ENCODE assay signal across 8 cellular contexts in genomic region chr12:42482820-42483533, GRCh38.
DNase-seq lines count a peak whose midpoint lies in the region; ATAC-seq and TF ChIP-seq lines count a peak whose summit lies in the region.

No MANE protein-coding gene starts in this region.

- peak; percentile 79 for TF ChIP-seq CTCF in AG04450 (IDR thresholded peaks at IDR 0.05; ENCODE audit: low read depth, low read length)

- H3K79me1 ChIP-seq in mesendoderm (ENCODE audit: low read length), result peaks cover 10% of the 10 kb centered on the region

- H3K4me3 ChIP-seq in AG04450 (ENCODE audit: low read depth, low read length) (peak overlapping the region; percentile 86), endocrine pancreas (ENCODE audit: control insufficient read depth, insufficient read depth, low read length) (no peak overlapping the region), mesendoderm (ENCODE audit: low read length) (peak overlapping the region; percentile 70)

- no peak overlapping the region for H3K23ac ChIP-seq in mesendoderm (ENCODE audit: low read length)

- H4K5ac ChIP-seq in mesendoderm (ENCODE audit: low read length), result no peak overlapping the region

- H3K27me3 ChIP-seq in AG04450 (ENCODE audit: control insufficient read depth, insufficient read depth, low read length) (no peaks in the 10 kb centered on the region), endocrine pancreas (ENCODE audit: control insufficient read depth, insufficient read depth, low read length) (no peaks in the 10 kb centered on the region), mesendoderm (ENCODE audit: insufficient read depth, low read length, poor library complexity) (peaks cover 10% of the 10 kb centered on the region)

- TF ChIP-seq POLR2A in GM18505 (IDR thresholded peaks at IDR 0.05; ENCODE audit: borderline replicate concordance, extremely low read depth, insufficient read depth, insufficient read length), result no peak

- H3K36me3 ChIP-seq in endocrine pancreas (ENCODE audit: control insufficient read depth, insufficient read depth, low read length) (no peaks in the 10 kb centered on the region), mesendoderm (ENCODE audit: control insufficient read depth, insufficient read depth, low read length) (no peaks in the 10 kb centered on the region)

- no peaks in the 10 kb centered on the region for H3K9me3 ChIP-seq in AG04450 (ENCODE audit: control insufficient read depth, insufficient read depth, low read length)
- no peaks in the 10 kb centered on the region for H3K9me3 ChIP-seq in endocrine pancreas (ENCODE audit: control insufficient read depth, low read length)

- H3K27me3 Mint-ChIP-seq in activated CD4-positive, alpha-beta memory T cell treated with anti-CD3 and anti-CD28 coated beads, Interleukin-2, amount 10 ng/mL, durations not matched to agents 7 days and 5 days, result peaks cover 77% of the 10 kb centered on the region
- H3K27me3 Mint-ChIP-seq in stimulated activated naive B cell treated with anti-CD40 and anti-IgM and Interleukin-4, amounts not matched to agents 10 μg/mL and 1 μg/mL and 100 μg/mL, for 72 hours, result no peaks in the 10 kb centered on the region

- DNase-seq in AG04450 (ENCODE audit: low read depth, low spot score), result no peak
- peak; percentile 17 for DNase-seq in NCI-H2196 treated with DMSO at 0.1 percent for 48 hours (lab: John Stamatoyannopoulos, UW; ENCODE audit: unreplicated experiment)
- peak; percentile 46 for DNase-seq in activated CD4-positive, alpha-beta memory T cell treated with anti-CD3 and anti-CD28 coated beads, Interleukin-2, amount 10 ng/mL, durations not matched to agents 7 days and 5 days
- peak; percentile 82 for DNase-seq in mesendoderm
- DNase-seq in stimulated activated naive B cell treated with anti-CD40 and anti-IgM and Interleukin-4, amounts not matched to agents 10 μg/mL and 1 μg/mL and 100 μg/mL, for 72 hours, result peak; percentile 77

- H3K4me2 ChIP-seq in mesendoderm (ENCODE audit: low read length), result peak overlapping the region; percentile 96

- no peak overlapping the region for H4K8ac ChIP-seq in mesendoderm (ENCODE audit: low read depth, low read length)

- no peaks in the 10 kb centered on the region for H3K36me3 Mint-ChIP-seq in activated CD4-positive, alpha-beta memory T cell treated with anti-CD3 and anti-CD28 coated beads, Interleukin-2, amount 10 ng/mL, durations not matched to agents 7 days and 5 days (ENCODE audit: low read depth)
- H3K36me3 Mint-ChIP-seq in stimulated activated naive B cell treated with anti-CD40 and anti-IgM and Interleukin-4, amounts not matched to agents 10 μg/mL and 1 μg/mL and 100 μg/mL, for 72 hours, result peaks cover 4 to 5% of the 10 kb centered on the region in 2 donors

- peaks cover 12% of the 10 kb centered on the region for H3K4me1 Mint-ChIP-seq in activated CD4-positive, alpha-beta memory T cell treated with anti-CD3 and anti-CD28 coated beads, Interleukin-2, amount 10 ng/mL, durations not matched to agents 7 days and 5 days
- H3K4me1 Mint-ChIP-seq in stimulated activated naive B cell treated with anti-CD40 and anti-IgM and Interleukin-4, amounts not matched to agents 10 μg/mL and 1 μg/mL and 100 μg/mL, for 72 hours, result peaks cover 30 to 55% of the 10 kb centered on the region in 2 donors

- peak overlapping the region; percentile 67 for H3K4me3 Mint-ChIP-seq in activated CD4-positive, alpha-beta memory T cell treated with anti-CD3 and anti-CD28 coated beads, Interleukin-2, amount 10 ng/mL, durations not matched to agents 7 days and 5 days
- peak overlapping the region; percentile 94 to 99 for H3K4me3 Mint-ChIP-seq in stimulated activated naive B cell treated with anti-CD40 and anti-IgM and Interleukin-4, amounts not matched to agents 10 μg/mL and 1 μg/mL and 100 μg/mL, for 72 hours

- H3K27ac Mint-ChIP-seq in activated CD4-positive, alpha-beta memory T cell treated with anti-CD3 and anti-CD28 coated beads, Interleukin-2, amount 10 ng/mL, durations not matched to agents 7 days and 5 days, result no peak overlapping the region
- peak overlapping the region; percentile 95 for H3K27ac Mint-ChIP-seq in stimulated activated naive B cell treated with anti-CD40 and anti-IgM and Interleukin-4, amounts not matched to agents 10 μg/mL and 1 μg/mL and 100 μg/mL, for 72 hours

- WGBS in mesendoderm (ENCODE audit: extremely low coverage, insufficient coverage, low lambda C conversion rate), result no CpG with 5 or more reads among the region's 80 CpGs

- H3K56ac ChIP-seq in mesendoderm (ENCODE audit: low read length), result peak overlapping the region; percentile 95

- no peak overlapping the region for H2BK15ac ChIP-seq in mesendoderm (replicated peaks; ENCODE audit: low read depth)

- H3K9ac ChIP-seq in endocrine pancreas (ENCODE audit: control insufficient read depth, insufficient read depth, low read length), result peak overlapping the region; percentile 8
- H3K9ac ChIP-seq in mesendoderm (ENCODE audit: low read length), result peak overlapping the region; percentile 82

- peak overlapping the region; percentile 84 for H3K27ac ChIP-seq in AG04450 (ENCODE audit: low read depth, low read length)
- peak overlapping the region; percentile 50 for H3K27ac ChIP-seq in mesendoderm (ENCODE audit: low read depth, low read length)

- POLR2A ChIA-PET in AG04450 (lab: Yijun Ruan, JAX), result interaction anchor here (0.5 to 1.8 kb wide), 14 partner anchors 13 to 856 kb away, joined by 3 to 15 read pairs (median 4); no protein-coding TSS in a partner anchor
- POLR2A ChIA-PET in activated CD4-positive, alpha-beta memory T cell treated with anti-CD3 and anti-CD28 coated beads, Interleukin-2, amount 10 ng/mL, durations not matched to agents 7 days and 5 days (lab: Charles Lee), result no interaction called here

- CTCF ChIA-PET in AG04450 (lab: Charles Lee), result interaction anchor here (0.6 to 5.9 kb wide), 37 partner anchors 8 to 854 kb away, joined by 3 to 61 read pairs (median 4); no protein-coding TSS in a partner anchor
- CTCF ChIA-PET in activated CD4-positive, alpha-beta memory T cell treated with anti-CD3 and anti-CD28 coated beads, Interleukin-2, amount 10 ng/mL, durations not matched to agents 7 days and 5 days (lab: Charles Lee), result interaction anchor here (0.6 to 1.3 kb wide), 8 partner anchors 9 to 96 kb away, joined by 3 to 6 read pairs (median 3); no protein-coding TSS in a partner anchor

- ATAC-seq in GM18505 (IDR thresholded peaks at IDR 0.05; ENCODE audit: unreplicated experiment) (peak; percentile 86), HG02938 (IDR thresholded peaks at IDR 0.05; ENCODE audit: unreplicated experiment) (peak; percentile 61)
- peak; percentile 78 to 80 for ATAC-seq in stimulated activated naive B cell treated with anti-CD40 and anti-IgM and Interleukin-4, amounts not matched to agents 10 μg/mL and 1 μg/mL and 100 μg/mL, for 72 hours (replicated peaks)

- peak overlapping the region; percentile 65 for H2BK5ac ChIP-seq in mesendoderm (ENCODE audit: low read length)

- H2AK5ac ChIP-seq in mesendoderm (ENCODE audit: low read length), result no peak overlapping the region

- H3K18ac ChIP-seq in mesendoderm (ENCODE audit: low read length), result peak overlapping the region; percentile 42

- no peaks in the 10 kb centered on the region for H3K4me1 ChIP-seq in endocrine pancreas (ENCODE audit: control insufficient read depth, insufficient read depth, low read length)
- peaks cover 23% of the 10 kb centered on the region for H3K4me1 ChIP-seq in mesendoderm (ENCODE audit: control insufficient read depth, low read depth, low read length)

- H2BK120ac ChIP-seq in mesendoderm (ENCODE audit: low read depth, low read length), result no peak overlapping the region

- peak overlapping the region; percentile 0 for H3K4ac ChIP-seq in mesendoderm (ENCODE audit: low read depth, low read length)

- no peaks in the 10 kb centered on the region for H3K9me3 Mint-ChIP-seq in activated CD4-positive, alpha-beta memory T cell treated with anti-CD3 and anti-CD28 coated beads, Interleukin-2, amount 10 ng/mL, durations not matched to agents 7 days and 5 days
- no peaks in the 10 kb centered on the region for H3K9me3 Mint-ChIP-seq in stimulated activated naive B cell treated with anti-CD40 and anti-IgM and Interleukin-4, amounts not matched to agents 10 μg/mL and 1 μg/mL and 100 μg/mL, for 72 hours

- H3K79me2 ChIP-seq in mesendoderm (ENCODE audit: control insufficient read depth, insufficient read depth, low read length), result peaks cover 8% of the 10 kb centered on the region
